Comparison of ENCODE assay signal across 14 cellular contexts in the genomic region with DNA sequence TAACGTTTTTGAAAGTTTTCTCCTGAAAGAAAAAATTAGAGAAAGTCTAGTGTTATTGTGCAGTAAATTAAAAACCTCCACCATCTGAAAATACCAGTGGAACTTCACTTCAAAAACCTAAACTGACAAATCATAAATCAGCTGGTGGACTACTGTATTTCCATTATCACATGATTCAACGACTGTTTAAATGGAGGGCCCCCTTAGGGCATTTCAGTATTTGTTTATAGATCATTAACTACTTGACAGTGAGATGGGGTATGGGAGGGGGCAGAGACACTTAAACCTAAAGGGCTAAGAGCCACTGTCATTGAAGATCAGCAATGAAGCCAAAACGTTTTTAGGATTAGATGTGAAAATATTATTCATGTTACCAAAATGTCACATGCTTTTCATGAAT.
"Had no signal": no experiment of that assay in that cellular context is flagged by ENCODE, and none has a peak within 500 bp of the region (broad histone marks: within the 10 kb centered on the region; RNA-seq: fewer than 3 reads in every experiment).

No MANE protein-coding gene starts in this region.

- H3K36me3 ChIP-seq: neutrophil, WERI-Rb-1 had no signal

- H3K4me3 ChIP-seq: dorsolateral prefrontal cortex, lower lobe of right lung, stomach, thoracic aorta had no signal

- ATAC-seq: activated naive CD8-positive, alpha-beta T cell treated with anti-CD3 and anti-CD28 coated beads, Interleukin-2, amount 50 U/mL, for 24 hours; activated T-cell treated with anti-CD3 and anti-CD28 coated beads, Interleukin-2, amount 50 U/mL, for 72 hours; esophagus mucosa; lower lobe of right lung had no signal

- H3K27me3 ChIP-seq: dorsolateral prefrontal cortex, neutrophil, stomach had no signal

- H3K27ac ChIP-seq: dorsolateral prefrontal cortex, lower lobe of right lung, neutrophil, stomach, thoracic aorta, WERI-Rb-1 had no signal

- H3K9me3 ChIP-seq: lower lobe of right lung, neutrophil, stomach, thoracic aorta had no signal

- DNase-seq: activated CD4-positive, alpha-beta memory T cell treated with anti-CD3 and anti-CD28 coated beads, Interleukin-2, amount 10 ng/mL, durations not matched to agents 7 days and 5 days; activated naive CD8-positive, alpha-beta T cell treated with anti-CD3 and anti-CD28 coated beads, Interleukin-2, amount 50 U/mL, for 24 hours; dorsolateral prefrontal cortex; glutamatergic neuron; lower lobe of right lung; naive B cell; stimulated activated CD4-positive, alpha-beta T cell treated with anti-CD3 and anti-CD28 coated beads, Interleukin-15, amount 100 ng/mL, for 24 hours; stimulated activated CD4-positive, alpha-beta T cell treated with anti-CD3 and anti-CD28 coated beads, Interleukin-4, amount 100 ng/mL, for 24 hours; stomach; WERI-Rb-1 had no signal

- H3K4me1 ChIP-seq: lower lobe of right lung, stomach had no signal
